Comparison of ENCODE assay signal across 8 cellular contexts in the genomic region with DNA sequence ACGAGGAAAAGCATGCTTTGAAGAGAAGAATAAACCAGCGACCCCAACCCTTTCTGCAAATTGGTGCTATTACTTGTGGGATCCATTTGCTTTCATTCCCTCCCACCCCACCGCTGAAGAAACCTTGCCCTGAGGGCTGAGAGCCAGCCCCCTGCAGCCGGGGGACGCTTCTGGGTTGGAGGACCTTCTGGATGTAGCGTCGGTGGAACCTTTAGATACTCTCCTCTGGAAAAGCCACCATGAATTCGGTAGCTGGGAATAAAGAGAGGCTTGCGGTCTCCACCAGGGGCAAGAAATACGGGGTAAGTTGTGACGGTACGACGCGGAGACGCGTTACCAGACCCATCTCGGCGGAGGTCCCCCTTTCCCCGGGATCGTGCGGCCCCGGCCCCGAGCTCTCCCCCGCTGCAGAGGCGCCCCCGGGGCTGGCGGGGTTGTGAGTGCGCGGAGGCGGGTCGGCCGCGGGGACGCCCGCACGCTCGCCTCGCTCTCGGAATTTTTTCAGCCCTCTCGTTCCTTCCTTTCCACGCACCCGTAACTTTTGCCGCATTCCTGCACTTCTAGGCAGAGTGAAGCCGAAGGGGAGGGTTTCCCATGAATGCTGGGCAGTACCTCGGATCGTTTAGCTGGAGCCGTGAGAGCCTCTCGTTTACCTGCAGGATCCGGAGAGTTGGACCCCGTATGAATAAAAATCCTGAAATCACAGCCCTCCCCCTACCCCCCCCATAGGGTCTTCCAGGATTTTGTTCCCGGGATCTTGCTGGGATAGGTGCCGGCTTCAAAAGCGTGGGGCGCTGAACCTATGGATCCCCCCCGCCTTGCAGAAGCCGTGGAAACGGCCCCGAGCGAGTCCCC. TPM values are rescaled to one million over a fixed set of nuclear protein-coding genes. Genes with fewer than 3 reads are reported as not detected.
A peak's percentile ranks its signal among the peaks of the same experiment; 100 is the strongest.
DNase-seq lines count a peak whose midpoint lies in the region; ATAC-seq and TF ChIP-seq lines count a peak whose summit lies in the region.

No MANE protein-coding gene starts in this region.

- H3K9me3 Mint-ChIP-seq in central memory CD8-positive, alpha-beta T cell, result peaks cover 6% of the 10 kb centered on the region

- TF ChIP-seq CTCF in A673 (conservative IDR thresholded peaks at IDR 0.05; ENCODE audit: low read depth, low read length) (0 out of 2 replicates have a peak, but pooled peaks have one; percentile 9), GM06990 (IDR thresholded peaks at IDR 0.05; ENCODE audit: insufficient read depth, low read length, poor library complexity, severe bottlenecking) (no peak), OCI-LY3 (IDR thresholded peaks at IDR 0.05; ENCODE audit: low read depth, low read length) (no peak), right lobe of liver (IDR thresholded peaks at IDR 0.05) (no peak), tibial nerve (IDR thresholded peaks at IDR 0.05) (no peak)

- H3K4me1 ChIP-seq in A673 (ENCODE audit: insufficient read depth, low read length, poor library complexity, severe bottlenecking) (peaks cover 36% of the 10 kb centered on the region), OCI-LY3 (ENCODE audit: low read length) (peaks cover 6% of the 10 kb centered on the region; the same call in 1 of the 2 replicates), right lobe of liver (peaks cover 0 to 34% (median 11%) of the 10 kb centered on the region in 4 donors), tibial nerve (peaks cover 0 to 41% (median 27%) of the 10 kb centered on the region in 4 donors)

- DNase-seq in A673 (ENCODE audit: low spot score) (peak; percentile 41), GM06990 (ENCODE audit: extremely low read depth, insufficient read length) (no peak), right lobe of liver (no peak), tibial nerve (ENCODE audit: low spot score in 2 of 2) (no peak), T1000 (lab: John Stamatoyannopoulos, UW) (no peak)
- DNase-seq in central memory CD8-positive, alpha-beta T cell (ENCODE audit: low spot score in 2 of 2), result no peak

- no peak for ATAC-seq in central memory CD8-positive, alpha-beta T cell (replicated peaks; ENCODE audit: extremely low read depth, poor library complexity, severe bottlenecking)
- ATAC-seq in right lobe of liver, result no peak
- no peak for ATAC-seq in HG03135 (IDR thresholded peaks at IDR 0.05; ENCODE audit: unreplicated experiment)

- no peak overlapping the region for H3K27ac Mint-ChIP-seq in central memory CD8-positive, alpha-beta T cell (ENCODE audit: low read depth)

- H3K4me2 ChIP-seq in OCI-LY3 (ENCODE audit: low read length), result peak overlapping the region; percentile 77

- no TSS peak for BruUV-seq in A673 (replicated peaks; lab: Mats Ljungman, UMichigan)

- no peaks in the 10 kb centered on the region for H4K20me1 ChIP-seq in OCI-LY3 (ENCODE audit: insufficient read depth, low read length)

- no peaks in the 10 kb centered on the region for H3K79me2 ChIP-seq in OCI-LY3 (ENCODE audit: low read length)

- H2AFZ ChIP-seq in OCI-LY3 (ENCODE audit: low read depth, low read length), result no peak overlapping the region

- TF ChIP-seq POLR2A in right lobe of liver (IDR thresholded peaks at IDR 0.05) (no peak), tibial nerve (IDR thresholded peaks at IDR 0.05) (no peak)

- WGBS in right lobe of liver (ENCODE audit: insufficient coverage, low coverage, low lambda C conversion rate, missing lambda C conversion rate), result 1% methylated on average over 34 of the region's 59 CpGs
- WGBS in tibial nerve, 2 donors, result 1% methylated on average over 45 to 58 of the region's 59 CpGs

- no peak overlapping the region for H3K27ac ChIP-seq in A673 (ENCODE audit: low read depth, low read length, poor library complexity, severe bottlenecking)
- H3K27ac ChIP-seq in OCI-LY3 (ENCODE audit: low read length), result no peak overlapping the region
- H3K27ac ChIP-seq in right lobe of liver, result no peak overlapping the region
- no peak overlapping the region for H3K27ac ChIP-seq in tibial nerve

- no peak for TF ChIP-seq EP300 in tibial nerve (IDR thresholded peaks at IDR 0.05)

- POLR2A ChIA-PET in A673 (lab: Charles Lee; ENCODE audit: low non-redundant PET), result no interaction called here

- peak overlapping the region; percentile 81 for H3K4me3 Mint-ChIP-seq in central memory CD8-positive, alpha-beta T cell

- H3K4me1 Mint-ChIP-seq in central memory CD8-positive, alpha-beta T cell, result peaks cover 25% of the 10 kb centered on the region

- intact Hi-C loops in A673 (cut with micrococcal nuclease; ENCODE audit: unreplicated experiment), result loop anchor here (2.0 to 10.0 kb wide), 5 partner anchors 225 to 1295 kb away; no protein-coding TSS in a partner anchor
- intact Hi-C loops in right lobe of liver (cut with DNase I), result loop anchor here (10.0 kb wide), 2 partner anchors 839 to 849 kb away; no protein-coding TSS in a partner anchor

- H3K4me3 ChIP-seq in A673 (ENCODE audit: low read depth, low read length, poor library complexity, severe bottlenecking) (peak overlapping the region; percentile 42), GM06990 (replicated peaks; ENCODE audit: low read depth, low read length) (peak overlapping the region; percentile 51), OCI-LY3 (ENCODE audit: low read length) (peak overlapping the region; percentile 77), right lobe of liver (peak overlapping the region; percentile 48 to 58 (median 55)), tibial nerve (peak overlapping the region; percentile 38 to 68 (median 51))

- H3K36me3 ChIP-seq in A673 (ENCODE audit: insufficient read depth, low read length, poor library complexity, severe bottlenecking) (no peaks in the 10 kb centered on the region), GM06990 (ENCODE audit: control insufficient read depth, insufficient read depth, low read length) (no peaks in the 10 kb centered on the region), OCI-LY3 (replicated peaks; ENCODE audit: low read depth, low read length) (no peaks in the 10 kb centered on the region), right lobe of liver (no peaks in the 10 kb centered on the region), tibial nerve (no peaks in the 10 kb centered on the region)

- H3K36me3 Mint-ChIP-seq in central memory CD8-positive, alpha-beta T cell (ENCODE audit: insufficient read depth), result peaks cover 5% of the 10 kb centered on the region

- H3K27me3 ChIP-seq in A673 (replicated peaks; ENCODE audit: insufficient read depth, low read depth, low read length, poor library complexity), result peaks cover 94% of the 10 kb centered on the region
- H3K27me3 ChIP-seq in GM06990 (replicated peaks; ENCODE audit: control insufficient read depth, insufficient read depth, low read length), result peaks cover 2% of the 10 kb centered on the region; the same call in 1 of the 2 replicates
- peaks cover 69% of the 10 kb centered on the region for H3K27me3 ChIP-seq in OCI-LY3 (ENCODE audit: low read depth, low read length)
- H3K27me3 ChIP-seq in right lobe of liver, result no peaks in the 10 kb centered on the region
- peaks cover 0 to 68% of the 10 kb centered on the region in 2 donors for H3K27me3 ChIP-seq in tibial nerve

- peaks cover 91% of the 10 kb centered on the region for H3K27me3 Mint-ChIP-seq in central memory CD8-positive, alpha-beta T cell

- H3K9me3 ChIP-seq in A673 (ENCODE audit: low read depth, low read length, poor library complexity, severe bottlenecking) (no peaks in the 10 kb centered on the region), OCI-LY3 (ENCODE audit: insufficient read depth, low read length) (no peaks in the 10 kb centered on the region; the same call in 1 of the 2 replicates), right lobe of liver (no peaks in the 10 kb centered on the region), tibial nerve (no peaks in the 10 kb centered on the region)

- CTCF ChIA-PET in A673 (lab: Charles Lee), result interaction anchor here (0.6 to 1.3 kb wide), 2 partner anchors 226 to 1290 kb away, joined by 4 to 9 read pairs; no protein-coding TSS in a partner anchor

- no peak overlapping the region for H3K9ac ChIP-seq in OCI-LY3 (ENCODE audit: low read length)

RNA-seq across cellular contexts. Expression of a gene that starts 0.6 kb away (rescaled TPM):
- not detected in 2 replicates for total RNA-seq in A673 (2021)
- under 1 TPM; 0.31 to 0.55 (median 0.35) TPM for total RNA-seq in right lobe of liver
- total RNA-seq in tibial nerve, result 1 to 10 TPM in 3 of 4 donors, under 1 TPM in 1; 0.90 to 2.0 (median 1.5) TPM
